ENCODE assay signal across 39 cellular contexts in genomic region chr2:5665066-5665465, GRCh38. TPM values are rescaled to one million over a fixed set of nuclear protein-coding genes. Genes with fewer than 3 reads are reported as not detected.
"Had no signal": no experiment of that assay in that cellular context is flagged by ENCODE, and none has a peak within 500 bp of the region (broad histone marks: within the 10 kb centered on the region; RNA-seq: fewer than 3 reads in every experiment).

No MANE protein-coding gene starts in this region.

- H3K27me3 Mint-ChIP-seq: activated CD4-positive, alpha-beta memory T cell treated with anti-CD3 and anti-CD28 coated beads, Interleukin-2, amount 10 ng/mL, durations not matched to agents 7 days and 5 days; activated CD4-positive, alpha-beta T cell treated with anti-CD3 and anti-CD28 coated beads for 36 hours; activated CD4-positive, alpha-beta T cell treated with anti-CD3 and anti-CD28 coated beads, Interleukin-2, amount 10 ng/mL, durations not matched to agents 7 days and 5 days; activated CD8-positive, alpha-beta memory T cell treated with anti-CD3 and anti-CD28 coated beads, Interleukin-2, amount 10 ng/mL, durations not matched to agents 7 days and 5 days; activated naive CD4-positive, alpha-beta T cell treated with anti-CD3 and anti-CD28 coated beads, Interleukin-2, amount 10 ng/mL, durations not matched to agents 7 days and 5 days; activated naive CD4-positive, alpha-beta T cell treated with anti-CD3 and anti-CD28 coated beads, Interleukin-2, amount 50 U/mL, for 24 hours; activated naive CD8-positive, alpha-beta T cell; activated naive CD8-positive, alpha-beta T cell treated with anti-CD3 and anti-CD28 coated beads, Interleukin-2, amount 10 ng/mL, durations not matched to agents 7 days and 5 days; activated naive CD8-positive, alpha-beta T cell treated with anti-CD3 and anti-CD28 coated beads, Interleukin-2, amount 50 U/mL, for 24 hours; activated T-cell treated with anti-CD3 and anti-CD28 coated beads, Interleukin-2, amount 50 U/mL, for 24 hours; brain; central memory CD8-positive, alpha-beta T cell had no signal

- H3K4me3 Mint-ChIP-seq: activated CD4-positive, alpha-beta memory T cell treated with anti-CD3 and anti-CD28 coated beads, Interleukin-2, amount 10 ng/mL, durations not matched to agents 7 days and 5 days; activated CD4-positive, alpha-beta T cell treated with anti-CD3 and anti-CD28 coated beads for 36 hours; activated CD4-positive, alpha-beta T cell treated with anti-CD3 and anti-CD28 coated beads, Interleukin-2, amount 10 ng/mL, durations not matched to agents 7 days and 5 days; activated CD8-positive, alpha-beta memory T cell treated with anti-CD3 and anti-CD28 coated beads, Interleukin-2, amount 10 ng/mL, durations not matched to agents 7 days and 5 days; activated CD8-positive, alpha-beta T cell treated with anti-CD3 and anti-CD28 coated beads, Interleukin-2, amount 10 ng/mL, durations not matched to agents 7 days and 5 days; activated naive CD4-positive, alpha-beta T cell treated with anti-CD3 and anti-CD28 coated beads, Interleukin-2, amount 10 ng/mL, durations not matched to agents 7 days and 5 days; activated naive CD4-positive, alpha-beta T cell treated with anti-CD3 and anti-CD28 coated beads, Interleukin-2, amount 50 U/mL, for 24 hours; activated naive CD8-positive, alpha-beta T cell; activated naive CD8-positive, alpha-beta T cell treated with anti-CD3 and anti-CD28 coated beads, Interleukin-2, amount 10 ng/mL, durations not matched to agents 7 days and 5 days; activated naive CD8-positive, alpha-beta T cell treated with anti-CD3 and anti-CD28 coated beads, Interleukin-2, amount 50 U/mL, for 24 hours; activated T-cell treated with anti-CD3 and anti-CD28 coated beads, Interleukin-2, amount 50 U/mL, for 24 hours; brain; central memory CD8-positive, alpha-beta T cell; T-helper 1 cell treated with Interleukin-12 subunit alpha and Interleukin-12 subunit beta and Interleukin-4 antibody, amounts not matched to agents 30 μg/mL and 1 μg/mL, for 36 hours; T-helper 2 cell treated with Interferon-gamma antibody and Interleukin-4, amounts not matched to agents 5 μg/mL and 100 μg/mL, for 36 hours; WTC11 had no signal

- H3K27ac Mint-ChIP-seq: activated CD4-positive, alpha-beta memory T cell treated with anti-CD3 and anti-CD28 coated beads, Interleukin-2, amount 10 ng/mL, durations not matched to agents 7 days and 5 days; activated CD4-positive, alpha-beta T cell treated with anti-CD3 and anti-CD28 coated beads for 36 hours; activated CD4-positive, alpha-beta T cell treated with anti-CD3 and anti-CD28 coated beads, Interleukin-2, amount 10 ng/mL, durations not matched to agents 7 days and 5 days; activated CD8-positive, alpha-beta memory T cell treated with anti-CD3 and anti-CD28 coated beads, Interleukin-2, amount 10 ng/mL, durations not matched to agents 7 days and 5 days; activated CD8-positive, alpha-beta T cell treated with anti-CD3 and anti-CD28 coated beads, Interleukin-2, amount 10 ng/mL, durations not matched to agents 7 days and 5 days; activated naive CD4-positive, alpha-beta T cell treated with anti-CD3 and anti-CD28 coated beads, Interleukin-2, amount 10 ng/mL, durations not matched to agents 7 days and 5 days; activated naive CD4-positive, alpha-beta T cell treated with anti-CD3 and anti-CD28 coated beads, Interleukin-2, amount 50 U/mL, for 24 hours; activated naive CD8-positive, alpha-beta T cell; activated naive CD8-positive, alpha-beta T cell treated with anti-CD3 and anti-CD28 coated beads, Interleukin-2, amount 10 ng/mL, durations not matched to agents 7 days and 5 days; activated naive CD8-positive, alpha-beta T cell treated with anti-CD3 and anti-CD28 coated beads, Interleukin-2, amount 50 U/mL, for 24 hours; activated T-cell treated with anti-CD3 and anti-CD28 coated beads, Interleukin-2, amount 50 U/mL, for 24 hours; activated T-helper 2 cell treated with anti-CD3 and anti-CD28 coated beads, Interferon-gamma antibody, Interleukin-2, Interleukin-4, amounts not matched to agents 10 μg/mL and 5 μg/mL and 100 μg/mL, durations not matched to agents 14 hours and 24 hours and 36 hours; brain; T-helper 1 cell treated with Interleukin-12 subunit alpha and Interleukin-12 subunit beta and Interleukin-4 antibody, amounts not matched to agents 30 μg/mL and 1 μg/mL, for 36 hours; T-helper 2 cell treated with Interferon-gamma antibody and Interleukin-4, amounts not matched to agents 5 μg/mL and 100 μg/mL, for 36 hours; WTC11 had no signal

- H3K4me1 ChIP-seq: ascending aorta had no signal

- H3K27me3 ChIP-seq: ascending aorta, cardiac muscle cell had no signal

- H3K9me3 Mint-ChIP-seq: activated CD4-positive, alpha-beta memory T cell treated with anti-CD3 and anti-CD28 coated beads, Interleukin-2, amount 10 ng/mL, durations not matched to agents 7 days and 5 days; activated CD4-positive, alpha-beta T cell treated with anti-CD3 and anti-CD28 coated beads, Interleukin-2, amount 10 ng/mL, durations not matched to agents 7 days and 5 days; activated naive CD4-positive, alpha-beta T cell treated with anti-CD3 and anti-CD28 coated beads, Interleukin-2, amount 10 ng/mL, durations not matched to agents 7 days and 5 days; activated naive CD4-positive, alpha-beta T cell treated with anti-CD3 and anti-CD28 coated beads, Interleukin-2, amount 50 U/mL, for 24 hours; activated naive CD8-positive, alpha-beta T cell treated with anti-CD3 and anti-CD28 coated beads, Interleukin-2, amount 10 ng/mL, durations not matched to agents 7 days and 5 days; activated naive CD8-positive, alpha-beta T cell treated with anti-CD3 and anti-CD28 coated beads, Interleukin-2, amount 50 U/mL, for 24 hours; activated T-helper 2 cell treated with anti-CD3 and anti-CD28 coated beads, Interferon-gamma antibody, Interleukin-2, Interleukin-4, amounts not matched to agents 10 μg/mL and 5 μg/mL and 100 μg/mL, durations not matched to agents 14 hours and 24 hours and 36 hours; T-helper 1 cell treated with Interleukin-12 subunit alpha and Interleukin-12 subunit beta and Interleukin-4 antibody, amounts not matched to agents 30 μg/mL and 1 μg/mL, for 36 hours; T-helper 2 cell treated with Interferon-gamma antibody and Interleukin-4, amounts not matched to agents 5 μg/mL and 100 μg/mL, for 36 hours had no signal

- H3K36me3 Mint-ChIP-seq: activated CD8-positive, alpha-beta memory T cell treated with anti-CD3 and anti-CD28 coated beads, Interleukin-2, amount 10 ng/mL, durations not matched to agents 7 days and 5 days; activated naive CD4-positive, alpha-beta T cell treated with anti-CD3 and anti-CD28 coated beads, Interleukin-2, amount 10 ng/mL, durations not matched to agents 7 days and 5 days; activated naive CD4-positive, alpha-beta T cell treated with anti-CD3 and anti-CD28 coated beads, Interleukin-2, amount 50 U/mL, for 24 hours; activated naive CD8-positive, alpha-beta T cell; activated naive CD8-positive, alpha-beta T cell treated with anti-CD3 and anti-CD28 coated beads, Interleukin-2, amount 10 ng/mL, durations not matched to agents 7 days and 5 days; brain had no signal

- ATAC-seq: activated CD4-positive, alpha-beta T cell treated with anti-CD3 and anti-CD28 coated beads for 36 hours; activated CD4-positive, CD25-positive, alpha-beta regulatory T cell treated with anti-CD3 and anti-CD28 coated beads, Interleukin-2, amount 50 U/mL, for 24 hours; activated CD8-positive, alpha-beta memory T cell treated with anti-CD3 and anti-CD28 coated beads, Interleukin-2, amount 10 ng/mL, durations not matched to agents 7 days and 5 days; activated CD8-positive, alpha-beta T cell treated with anti-CD3 and anti-CD28 coated beads, Interleukin-2, amount 10 ng/mL, durations not matched to agents 7 days and 5 days; activated naive CD8-positive, alpha-beta T cell treated with anti-CD3 and anti-CD28 coated beads, Interleukin-2, amount 50 U/mL, for 24 hours; WTC11 had no signal

- H3K9me3 ChIP-seq: ascending aorta had no signal

- H3K4me3 ChIP-seq: ascending aorta, cardiac muscle cell had no signal

- DNase-seq: activated CD4-positive, alpha-beta memory T cell treated with anti-CD3 and anti-CD28 coated beads, Interleukin-2, amount 10 ng/mL, durations not matched to agents 7 days and 5 days; activated CD4-positive, alpha-beta T cell treated with anti-CD3 and anti-CD28 coated beads for 1 hour; activated CD4-positive, alpha-beta T cell treated with anti-CD3 and anti-CD28 coated beads for 36 hours; activated CD4-positive, alpha-beta T cell treated with anti-CD3 and anti-CD28 coated beads for 48 hours; activated CD4-positive, alpha-beta T cell treated with anti-CD3 and anti-CD28 coated beads, Interleukin-2, amount 10 ng/mL, durations not matched to agents 7 days and 5 days; activated CD4-positive, alpha-beta T cell treated with anti-CD3 and anti-CD28 coated beads, Interleukin-2, amount 50 U/mL, for 48 hours; activated CD4-positive, CD25-positive, alpha-beta regulatory T cell; activated CD8-positive, alpha-beta memory T cell treated with anti-CD3 and anti-CD28 coated beads for 24 hours; activated CD8-positive, alpha-beta memory T cell treated with anti-CD3 and anti-CD28 coated beads, Interleukin-2, amount 10 ng/mL, durations not matched to agents 7 days and 5 days; activated CD8-positive, alpha-beta memory T cell treated with anti-CD3 and anti-CD28 coated beads, Interleukin-2, amount 50 U/mL, for 48 hours; activated CD8-positive, alpha-beta T cell treated with anti-CD3 and anti-CD28 coated beads, Interleukin-2, amount 10 ng/mL, durations not matched to agents 7 days and 5 days; activated effector memory CD4-positive, alpha-beta T cell treated with Interleukin-2 at 50 U/mL for 16 hours; activated gamma-delta T cell; activated naive CD4-positive, alpha-beta T cell treated with anti-CD3 and anti-CD28 coated beads, Interleukin-2, amount 10 ng/mL, durations not matched to agents 7 days and 5 days; activated naive CD4-positive, alpha-beta T cell treated with Interleukin-2 at 50 U/mL for 16 hours; activated naive CD8-positive, alpha-beta T cell treated with anti-CD3 and anti-CD28 coated beads, Interleukin-2, amount 10 ng/mL, durations not matched to agents 7 days and 5 days; activated naive CD8-positive, alpha-beta T cell treated with anti-CD3 and anti-CD28 coated beads, Interleukin-2, amount 50 U/mL, for 24 hours; activated T-cell treated with anti-CD3 and anti-CD28 coated beads, Interleukin-2, amount 50 U/mL, for 24 hours; activated T-cell treated with anti-CD3 and anti-CD28 coated beads, Interleukin-2, amount 50 U/mL, for 48 hours; amygdala; anterior cingulate cortex; caudate nucleus; cerebellar nuclear complex; T-helper 1 cell; T-helper 2 cell; T-helper 9 cell; WERI-Rb-1 had no signal

- H3K27ac ChIP-seq: ascending aorta, cardiac muscle cell, WERI-Rb-1 had no signal

- H3K4me1 Mint-ChIP-seq: activated CD4-positive, alpha-beta memory T cell treated with anti-CD3 and anti-CD28 coated beads, Interleukin-2, amount 10 ng/mL, durations not matched to agents 7 days and 5 days; activated CD4-positive, alpha-beta T cell treated with anti-CD3 and anti-CD28 coated beads for 36 hours; activated CD4-positive, alpha-beta T cell treated with anti-CD3 and anti-CD28 coated beads, Interleukin-2, amount 10 ng/mL, durations not matched to agents 7 days and 5 days; activated CD8-positive, alpha-beta memory T cell treated with anti-CD3 and anti-CD28 coated beads, Interleukin-2, amount 10 ng/mL, durations not matched to agents 7 days and 5 days; activated naive CD4-positive, alpha-beta T cell treated with anti-CD3 and anti-CD28 coated beads, Interleukin-2, amount 10 ng/mL, durations not matched to agents 7 days and 5 days; activated naive CD4-positive, alpha-beta T cell treated with anti-CD3 and anti-CD28 coated beads, Interleukin-2, amount 50 U/mL, for 24 hours; activated naive CD8-positive, alpha-beta T cell treated with anti-CD3 and anti-CD28 coated beads, Interleukin-2, amount 10 ng/mL, durations not matched to agents 7 days and 5 days; activated naive CD8-positive, alpha-beta T cell treated with anti-CD3 and anti-CD28 coated beads, Interleukin-2, amount 50 U/mL, for 24 hours; central memory CD8-positive, alpha-beta T cell; WTC11 had no signal

- H3K36me3 ChIP-seq: ascending aorta, cardiac muscle cell, WERI-Rb-1 had no signal

RNA-seq across cellular contexts. Expression of gene SOX11, which starts 27.1 kb away (rescaled TPM):
- total RNA-seq: activated CD4-positive, alpha-beta memory T cell treated with anti-CD3 and anti-CD28 coated beads, Interleukin-2, amount 10 ng/mL, durations not matched to agents 7 days and 5 days; activated CD4-positive, alpha-beta T cell treated with anti-CD3 and anti-CD28 coated beads for 36 hours; activated CD4-positive, alpha-beta T cell treated with anti-CD3 and anti-CD28 coated beads, Interleukin-2, amount 10 ng/mL, durations not matched to agents 7 days and 5 days; activated CD8-positive, alpha-beta memory T cell treated with anti-CD3 and anti-CD28 coated beads, Interleukin-2, amount 10 ng/mL, durations not matched to agents 7 days and 5 days; activated CD8-positive, alpha-beta T cell treated with anti-CD3 and anti-CD28 coated beads, Interleukin-2, amount 10 ng/mL, durations not matched to agents 7 days and 5 days; activated naive CD8-positive, alpha-beta T cell treated with anti-CD3 and anti-CD28 coated beads, Interleukin-2, amount 10 ng/mL, durations not matched to agents 7 days and 5 days; activated T-helper 2 cell treated with anti-CD3 and anti-CD28 coated beads, Interferon-gamma antibody, Interleukin-2, Interleukin-4, amounts not matched to agents 10 μg/mL and 5 μg/mL and 100 μg/mL, durations not matched to agents 14 hours and 24 hours and 36 hours; ascending aorta; bronchial epithelial cell had no signal
